Comparison of ENCODE assay signal across 8 cellular contexts in genomic region chr13:42271337-42272114, GRCh38. TPM values are rescaled to one million over a fixed set of nuclear protein-coding genes. Genes with fewer than 3 reads are reported as not detected.
DNase-seq lines count a peak whose midpoint lies in the region; ATAC-seq and TF ChIP-seq lines count a peak whose summit lies in the region.

No MANE protein-coding gene starts in this region.

- H3K27me3 ChIP-seq in H7 (ENCODE audit: control insufficient read depth, insufficient read depth, low read length) (no peaks in the 10 kb centered on the region), Loucy (ENCODE audit: insufficient read depth, low read length, poor library complexity, severe bottlenecking) (no peaks in the 10 kb centered on the region)

- no peaks in the 10 kb centered on the region for H3K27me3 Mint-ChIP-seq in nephron (ENCODE audit: low read depth)

- H3K4me3 ChIP-seq in H7 (ENCODE audit: insufficient read depth, low read depth, low read length) (peak overlapping the region; percentile 69), Loucy (ENCODE audit: low read length, poor library complexity, severe bottlenecking) (peak overlapping the region; percentile 81)

- peak overlapping the region; percentile 87 for H2AFZ ChIP-seq in Loucy (ENCODE audit: low read length)

- no peaks in the 10 kb centered on the region for H3K9me2 ChIP-seq in Loucy (replicated peaks; ENCODE audit: low read depth, low read length)

- H3K9ac ChIP-seq in Loucy (ENCODE audit: low read depth, low read length, poor library complexity, severe bottlenecking): peak overlapping the region; percentile 81

- no peak for TF ChIP-seq CTCF in Loucy (conservative IDR thresholded peaks at IDR 0.05; ENCODE audit: low read length)
- TF ChIP-seq CTCF in nephron (IDR thresholded peaks at IDR 0.05; ENCODE audit: unreplicated experiment in 3 of 3): no peak

- H3K4me1 Mint-ChIP-seq in nephron: peaks cover 70% of the 10 kb centered on the region

- no peaks in the 10 kb centered on the region for H3K9me3 ChIP-seq in Loucy (ENCODE audit: insufficient read depth, low read depth, low read length)

- H3K36me3 ChIP-seq in H7 (replicated peaks; ENCODE audit: control insufficient read depth, insufficient read depth, low read length) (no peaks in the 10 kb centered on the region), Loucy (ENCODE audit: insufficient read depth, low read length) (no peaks in the 10 kb centered on the region)

- H3K4me2 ChIP-seq in Loucy (ENCODE audit: low read depth, low read length, poor library complexity, severe bottlenecking): peak overlapping the region; percentile 83

- peaks cover 8% of the 10 kb centered on the region for H4K20me1 ChIP-seq in Loucy (ENCODE audit: insufficient read depth, low read length, poor library complexity, severe bottlenecking)

- TF ChIP-seq POLR2A in Raji (IDR thresholded peaks at IDR 0.05; ENCODE audit: insufficient read depth, low read depth, low read length): peak; percentile 37; the same call in 1 of the 2 replicates

- H3K79me2 ChIP-seq in Loucy (ENCODE audit: insufficient read depth, low read length): peaks cover 42% of the 10 kb centered on the region

- H3K9me3 Mint-ChIP-seq in nephron: peaks cover 12% of the 10 kb centered on the region

- peak overlapping the region; percentile 97 to 100 (median 98) for H3K27ac Mint-ChIP-seq in nephron

- DNase-seq in ELR (ENCODE audit: low read depth) (peak; percentile 99), H7 (peak; percentile 88), fibroblast of the conjunctiva (ENCODE audit: low read depth) (peak; percentile 99)
- peak; percentile 97 for DNase-seq in activated effector memory CD4-positive, alpha-beta T cell treated with anti-CD3 and anti-CD28 coated beads, Interleukin-2, amount 50 U/mL, for 16 hours
- DNase-seq in stimulated activated naive CD8-positive, alpha-beta T cell treated with anti-CD3 and anti-CD28 coated beads, Interleukin-15, Interleukin-2, amounts not matched to agents 100 U/mL and 50 U/mL, for 24 hours: peak; percentile 92

- ATAC-seq in stimulated activated naive CD8-positive, alpha-beta T cell treated with anti-CD3 and anti-CD28 coated beads, Interleukin-15, Interleukin-2, amounts not matched to agents 100 U/mL and 50 U/mL, for 24 hours: peak; percentile 90

- H3F3A ChIP-seq in Loucy (ENCODE audit: low read depth): no peaks in the 10 kb centered on the region

- peak overlapping the region; percentile 99 to 100 (median 99) for H3K4me3 Mint-ChIP-seq in nephron

- H3K36me3 Mint-ChIP-seq in nephron (ENCODE audit: low read depth): peaks cover 12% of the 10 kb centered on the region

- H3K4me1 ChIP-seq in Loucy (ENCODE audit: insufficient read depth, low read length, poor library complexity, severe bottlenecking): peaks cover 49% of the 10 kb centered on the region

RNA-seq across cellular contexts. Expression of gene AKAP11, which starts 0.4 kb away (rescaled TPM):
- 7.2 and 9.9 TPM in 2 replicates for total RNA-seq in H7 (2014; rRNA removed; shearing (Covaris generic))

Comparison
In these comparisons a context has a peak if more than half of its experiments do, and no peak if none do; other contexts are left out.
1. Peak in every context shown above with its lines: DNase-seq, ATAC-seq and H3K4me3 ChIP-seq.